Comparison of ENCODE assay signal across 12 cellular contexts in genomic region chr18:47040982-47041381, GRCh38. TPM values are rescaled to one million over a fixed set of nuclear protein-coding genes. Genes with fewer than 3 reads are reported as not detected.
"Had no signal": no experiment of that assay in that cellular context is flagged by ENCODE, and none has a peak within 500 bp of the region (broad histone marks: within the 10 kb centered on the region; RNA-seq: fewer than 3 reads in every experiment).

No MANE protein-coding gene starts in this region.

- H3K4me1 ChIP-seq: HAP-1 had no signal

- H3K4me3 Mint-ChIP-seq: GM23338, H9, HFFc6 had no signal

- H2AFZ ChIP-seq: GM23248, GM23338 had no signal

- H3K4me2 ChIP-seq: GM23338 had no signal

- H3K4me1 Mint-ChIP-seq: GM23338 had no signal

- H3K27ac ChIP-seq: GM23248 had no signal

- ATAC-seq: GM23338, HCT116 had no signal

- H3K4me3 ChIP-seq: GM23248, GM23338, HAP-1 had no signal

- H3K9ac ChIP-seq: GM23248 had no signal

- H3K27ac Mint-ChIP-seq: GM23338, H9, HFFc6 had no signal

- DNase-seq: GM23248, GOT3, H7, H9, HCEC 1CT, HFFc6 had no signal

- H3K9me3 Mint-ChIP-seq: GM23338, H9, HFFc6 had no signal

- H3K36me3 ChIP-seq: HAP-1 had no signal

- FAIRE-seq: H1, H54 had no signal

- H3K9me3 ChIP-seq: HAP-1 had no signal

RNA-seq across cellular contexts. Expression of gene ELOA2, which starts 5.6 kb away (rescaled TPM):
- total RNA-seq: GM23248, GM23338, H1, H4, H7, H9, HFFc6 had no signal
- polyA plus RNA-seq: GM23248, GM23338, H1 had no signal
